In genomic region chr3:71453822-71454512, GRCh38 we compare ENCODE assay signal across 15 cellular contexts.
A peak's percentile ranks its signal among the peaks of the same experiment; 100 is the strongest.
DNase-seq lines count a peak whose midpoint lies in the region; ATAC-seq, FAIRE-seq and TF ChIP-seq lines count a peak whose summit lies in the region.
"Had no signal": no experiment of that assay in that cellular context is flagged by ENCODE, and none has a peak within 500 bp of the region (broad histone marks: within the 10 kb centered on the region; RNA-seq: fewer than 3 reads in every experiment).

No MANE protein-coding gene starts in this region.

- intact Hi-C loops in activated CD4-positive, alpha-beta T cell treated with anti-CD3 and anti-CD28 coated beads, Interleukin-2, amount 10 ng/mL, durations not matched to agents 24 days and 14 days (cut with micrococcal nuclease), result no loop called here
- intact Hi-C loops in stomach (cut with DNase I; ENCODE audit: low total_unique reads), result no loop called here

- no peaks in the 10 kb centered on the region for H3K9me3 ChIP-seq in smooth muscle cell (replicated peaks; ENCODE audit: low read depth)
- H3K9me3 ChIP-seq in stomach, result no peaks in the 10 kb centered on the region

- no peak for TF ChIP-seq EP300 in stomach (IDR thresholded peaks at IDR 0.05)

- no peak overlapping the region for H2AFZ ChIP-seq in smooth muscle cell (ENCODE audit: low read depth)

- peaks cover 22% of the 10 kb centered on the region for H3K4me1 ChIP-seq in smooth muscle cell (ENCODE audit: low read depth)
- H3K4me1 ChIP-seq in stomach, result peaks cover 12 to 83% (median 46%) of the 10 kb centered on the region in 4 donors

- H3K36me3 ChIP-seq in bronchial epithelial cell (ENCODE audit: control insufficient read depth, insufficient read depth, low read length) (no peaks in the 10 kb centered on the region), smooth muscle cell (ENCODE audit: low read depth) (no peaks in the 10 kb centered on the region), stomach (no peaks in the 10 kb centered on the region)

- H3K27me3 ChIP-seq in bronchial epithelial cell (ENCODE audit: control insufficient read depth, insufficient read depth, low read length) (no peaks in the 10 kb centered on the region), smooth muscle cell (ENCODE audit: low read depth) (no peaks in the 10 kb centered on the region), stomach (no peaks in the 10 kb centered on the region)

- no peak for TF ChIP-seq POLR2A in stomach (IDR thresholded peaks at IDR 0.05)

- H3K27ac Mint-ChIP-seq in activated CD4-positive, alpha-beta T cell treated with anti-CD3 and anti-CD28 coated beads, Interleukin-2, amount 10 ng/mL, durations not matched to agents 24 days and 14 days, result peak overlapping the region; percentile 84

- no peak for FAIRE-seq in bronchial epithelial cell (lab: Jason Lieb, UNC)
- FAIRE-seq: GM12892, TTC549 had no signal

- H3K27me3 Mint-ChIP-seq in activated CD4-positive, alpha-beta T cell treated with anti-CD3 and anti-CD28 coated beads, Interleukin-2, amount 10 ng/mL, durations not matched to agents 24 days and 14 days, result peaks cover 10% of the 10 kb centered on the region

- no peaks in the 10 kb centered on the region for H3K9me3 Mint-ChIP-seq in activated CD4-positive, alpha-beta T cell treated with anti-CD3 and anti-CD28 coated beads, Interleukin-2, amount 10 ng/mL, durations not matched to agents 24 days and 14 days

- H3K4me2 ChIP-seq in smooth muscle cell, result peak overlapping the region; percentile 38

- H3K27ac ChIP-seq in smooth muscle cell (ENCODE audit: low read depth) (no peak overlapping the region), stomach (peak overlapping the region in 1 of 5 donors; percentile 17)

- no peak for ATAC-seq in GM21526 (IDR thresholded peaks at IDR 0.05; ENCODE audit: low FRiP score, unreplicated experiment)

- no peaks in the 10 kb centered on the region for H4K20me1 ChIP-seq in smooth muscle cell (ENCODE audit: low read depth)

- H3K4me1 Mint-ChIP-seq in activated CD4-positive, alpha-beta T cell treated with anti-CD3 and anti-CD28 coated beads, Interleukin-2, amount 10 ng/mL, durations not matched to agents 24 days and 14 days, result peaks cover 67% of the 10 kb centered on the region

- H3F3A ChIP-seq in smooth muscle cell (ENCODE audit: low read depth), result no peaks in the 10 kb centered on the region

- H3K4me3 Mint-ChIP-seq in activated CD4-positive, alpha-beta T cell treated with anti-CD3 and anti-CD28 coated beads, Interleukin-2, amount 10 ng/mL, durations not matched to agents 24 days and 14 days, result peak overlapping the region; percentile 76

- peaks cover 49% of the 10 kb centered on the region for H3K79me2 ChIP-seq in smooth muscle cell (ENCODE audit: low read depth)

- no peak for TF ChIP-seq CTCF in LNCaP clone FGC (IDR thresholded peaks at IDR 0.05; ENCODE audit: control insufficient read depth, extremely low read depth, insufficient read depth)
- no peak for TF ChIP-seq CTCF in bronchial epithelial cell (IDR thresholded peaks at IDR 0.05; ENCODE audit: insufficient read depth, low read length, severe bottlenecking)
- TF ChIP-seq CTCF in smooth muscle cell (IDR thresholded peaks at IDR 0.05; ENCODE audit: borderline replicate concordance, insufficient read depth, poor library complexity, severe bottlenecking), result no peak
- TF ChIP-seq CTCF in stomach (IDR thresholded peaks at IDR 0.05), result no peak

- no peaks in the 10 kb centered on the region for H3K36me3 Mint-ChIP-seq in activated CD4-positive, alpha-beta T cell treated with anti-CD3 and anti-CD28 coated beads, Interleukin-2, amount 10 ng/mL, durations not matched to agents 24 days and 14 days (ENCODE audit: low read depth)

- peak overlapping the region; percentile 24 for H3K4me3 ChIP-seq in LNCaP clone FGC (ENCODE audit: low read depth, low read length)
- no peak overlapping the region for H3K4me3 ChIP-seq in bronchial epithelial cell (ENCODE audit: low read depth, low read length)
- H3K4me3 ChIP-seq in smooth muscle cell, result no peak overlapping the region
- H3K4me3 ChIP-seq in stomach, result no peak overlapping the region

- no peak overlapping the region for H3K9ac ChIP-seq in smooth muscle cell (ENCODE audit: low read depth)

- WGBS in smooth muscle cell (ENCODE audit: low lambda C conversion rate), result 90% methylated on average over 10 of the region's 10 CpGs
- WGBS in stomach, 5 donors, result 41 to 65% (median 60%) methylated on average over 10 of the region's 10 CpGs

- peak; percentile 66 for DNase-seq in activated CD4-positive, alpha-beta T cell treated with anti-CD3 and anti-CD28 coated beads, Interleukin-2, amount 10 ng/mL, durations not matched to agents 24 days and 14 days
- DNase-seq in activated CD4-positive, alpha-beta T cell treated with anti-CD3 and anti-CD28 coated beads, Interleukin-2, amount 50 U/mL, for 48 hours, result no peak
- DNase-seq in LNCaP clone FGC (ENCODE audit: low read depth) (peak; percentile 87), bronchial epithelial cell (ENCODE audit: low read depth) (peak; percentile 38), smooth muscle cell (lab: John Stamatoyannopoulos, UW; ENCODE audit: unreplicated experiment) (no peak), stomach (no peak), RPMI8226 (no peak)
- DNase-seq: DMS79, HCEC 1CT, NCI-H1092 treated with DMSO at 0.1 percent for 48 hours, NCI-H446 treated with DMSO at 0.1 percent for 48 hours, trophoblast cell had no signal

Comparison
In these comparisons a context has a peak if more than half of its experiments do, and no peak if none do; other contexts are left out.
1. DNase-seq: peak in activated CD4-positive, alpha-beta T cell treated with anti-CD3 and anti-CD28 coated beads, Interleukin-2, amount 10 ng/mL, durations not matched to agents 24 days and 14 days (single experiment), LNCaP clone FGC (single experiment) and bronchial epithelial cell (single experiment); none in activated CD4-positive, alpha-beta T cell treated with anti-CD3 and anti-CD28 coated beads, Interleukin-2, amount 50 U/mL, for 48 hours (0 of 2), smooth muscle cell (single experiment), stomach (single experiment) and RPMI8226 (single experiment).